Comparison of ENCODE assay signal across 16 cellular contexts in the genomic region with DNA sequence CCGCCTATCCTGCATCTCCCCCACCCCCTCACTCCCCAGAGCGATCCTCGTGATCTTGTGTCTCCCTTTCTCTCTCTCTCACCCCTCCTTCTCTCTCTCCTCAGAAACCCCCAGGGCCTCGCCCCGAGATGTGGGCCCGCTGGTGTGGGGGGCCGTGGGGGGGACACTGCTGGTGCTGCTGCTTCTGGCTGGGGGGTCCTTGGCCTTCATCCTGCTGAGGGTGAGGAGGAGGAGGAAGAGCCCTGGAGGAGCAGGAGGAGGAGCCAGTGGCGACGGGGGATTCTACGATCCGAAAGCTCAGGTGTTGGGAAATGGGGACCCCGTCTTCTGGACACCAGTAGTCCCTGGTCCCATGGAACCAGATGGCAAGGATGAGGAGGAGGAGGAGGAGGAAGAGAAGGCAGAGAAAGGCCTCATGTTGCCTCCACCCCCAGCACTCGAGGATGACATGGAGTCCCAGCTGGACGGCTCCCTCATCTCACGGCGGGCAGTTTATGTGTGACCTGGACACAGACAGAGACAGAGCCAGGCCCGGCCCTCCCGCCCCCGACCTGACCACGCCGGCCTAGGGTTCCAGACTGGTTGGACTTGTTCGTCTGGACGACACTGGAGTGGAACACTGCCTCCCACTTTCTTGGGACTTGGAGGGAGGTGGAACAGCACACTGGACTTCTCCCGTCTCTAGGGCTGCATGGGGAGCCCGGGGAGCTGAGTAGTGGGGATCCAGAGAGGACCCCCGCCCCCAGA. TPM values are rescaled to one million over a fixed set of nuclear protein-coding genes. Genes with fewer than 3 reads are reported as not detected.
DNase-seq lines count a peak whose midpoint lies in the region; FAIRE-seq and TF ChIP-seq lines count a peak whose summit lies in the region.
"Had no signal": no experiment of that assay in that cellular context is flagged by ENCODE, and none has a peak within 500 bp of the region (broad histone marks: within the 10 kb centered on the region; RNA-seq: fewer than 3 reads in every experiment).

No MANE protein-coding gene starts in this region.

- H3K27ac ChIP-seq in astrocyte (ENCODE audit: low read depth, low read length), result no peak overlapping the region

- H3K27me3 ChIP-seq in H7 (ENCODE audit: control insufficient read depth, insufficient read depth, low read length) (no peaks in the 10 kb centered on the region), astrocyte (ENCODE audit: insufficient read depth, low read length) (no peaks in the 10 kb centered on the region)

- H3K4me1 ChIP-seq in astrocyte (ENCODE audit: insufficient read depth, low read length), result peaks cover 33% of the 10 kb centered on the region

- DNase-seq in H7, result peak; percentile 65
- DNase-seq in astrocyte (ENCODE audit: low read depth), result no peak
- DNase-seq in nephron progenitor cell, result no peak
- DNase-seq in activated T-cell treated with anti-CD3 and anti-CD28 coated beads for 4 hours, result no peak
- DNase-seq in iPS-NIHi7 (ENCODE audit: extremely low spot score), result no peak
- no peak for DNase-seq in COLO829 (ENCODE audit: low spot score)
- DNase-seq: activated CD8-positive, alpha-beta memory T cell treated with anti-CD3 and anti-CD28 coated beads for 24 hours; head of caudate nucleus; NCI-H1694; NCI-H2227 treated with DMSO at 0.1 percent for 48 hours; NCI-H774; retina; stimulated activated CD8-positive, alpha-beta memory T cell treated with anti-CD3 and anti-CD28 coated beads, Interleukin-4, amount 100 ng/mL, for 48 hours; substantia nigra had no signal

- no peak overlapping the region for H2AFZ ChIP-seq in astrocyte (ENCODE audit: low read depth, low read length)

- H3K4me2 ChIP-seq in astrocyte (ENCODE audit: low read length), result no peak overlapping the region

- H3K4me1 Mint-ChIP-seq in astrocyte (ENCODE audit: low read depth, unreplicated experiment), result peaks cover 33% of the 10 kb centered on the region
- H3K4me1 Mint-ChIP-seq in nephron progenitor cell, result peaks cover 42% of the 10 kb centered on the region

- no peaks in the 10 kb centered on the region for H3K27me3 Mint-ChIP-seq in astrocyte (ENCODE audit: low read depth, unreplicated experiment)
- H3K27me3 Mint-ChIP-seq in nephron progenitor cell (ENCODE audit: low read depth, poor library complexity), result peaks cover 4% of the 10 kb centered on the region
- H3K27me3 Mint-ChIP-seq: activated naive CD8-positive, alpha-beta T cell had no signal

- no peak for TF ChIP-seq CTCF in astrocyte (IDR thresholded peaks at IDR 0.05; ENCODE audit: insufficient read depth, low read depth, low read length)
- TF ChIP-seq CTCF in nephron progenitor cell (IDR thresholded peaks at IDR 0.05), result no peak

- peaks cover 37% of the 10 kb centered on the region for H4K20me1 ChIP-seq in astrocyte (ENCODE audit: insufficient read depth, low read length)

- H3K36me3 ChIP-seq in H7 (replicated peaks; ENCODE audit: control insufficient read depth, insufficient read depth, low read length) (peaks cover 40% of the 10 kb centered on the region), astrocyte (ENCODE audit: insufficient read depth, low read length) (peaks cover 25% of the 10 kb centered on the region)

- no peak for FAIRE-seq in astrocyte (lab: Jason Lieb, UNC)

- H3K9ac ChIP-seq in astrocyte (ENCODE audit: low read length), result no peak overlapping the region

- peaks cover 2% of the 10 kb centered on the region for H3K9me3 Mint-ChIP-seq in astrocyte (ENCODE audit: unreplicated experiment)
- no peaks in the 10 kb centered on the region for H3K9me3 Mint-ChIP-seq in nephron progenitor cell

- peak overlapping the region; percentile 40 for H3K4me3 Mint-ChIP-seq in astrocyte (ENCODE audit: unreplicated experiment)
- no peak overlapping the region for H3K4me3 Mint-ChIP-seq in nephron progenitor cell
- H3K4me3 Mint-ChIP-seq: activated naive CD8-positive, alpha-beta T cell had no signal

- peaks cover 26% of the 10 kb centered on the region for H3K36me3 Mint-ChIP-seq in astrocyte (ENCODE audit: low read depth, unreplicated experiment)
- peaks cover 39% of the 10 kb centered on the region for H3K36me3 Mint-ChIP-seq in nephron progenitor cell (ENCODE audit: low read depth)
- H3K36me3 Mint-ChIP-seq: activated naive CD8-positive, alpha-beta T cell had no signal

- peak overlapping the region; percentile 77 for H3K27ac Mint-ChIP-seq in astrocyte (ENCODE audit: unreplicated experiment)
- H3K27ac Mint-ChIP-seq in nephron progenitor cell, result peak overlapping the region; percentile 87
- H3K27ac Mint-ChIP-seq: activated naive CD8-positive, alpha-beta T cell had no signal

- H3K9me3 ChIP-seq in astrocyte (ENCODE audit: insufficient read depth, low read depth, low read length), result no peaks in the 10 kb centered on the region

- H3K4me3 ChIP-seq in H7 (ENCODE audit: insufficient read depth, low read depth, low read length), result no peak overlapping the region
- no peak overlapping the region for H3K4me3 ChIP-seq in astrocyte (ENCODE audit: insufficient read depth, low read depth, low read length)

- peaks cover 7% of the 10 kb centered on the region for H3K79me2 ChIP-seq in astrocyte (ENCODE audit: insufficient read depth, low read length)

RNA-seq across cellular contexts. Expression of a gene that starts 12.8 kb away (rescaled TPM):
- total RNA-seq in H7 (2014; rRNA removed; shearing (Covaris generic)), result 160 and 204 TPM in 2 replicates
- 93.4 and 107 TPM in 2 replicates for total RNA-seq in astrocyte

RNA-seq across cellular contexts. Expression of a gene that starts 27.3 kb away (rescaled TPM):
- total RNA-seq in H7 (2014; rRNA removed; shearing (Covaris generic)), result 826 and 994 TPM in 2 replicates
- total RNA-seq in astrocyte, result 655 and 663 TPM in 2 replicates

RNA-seq across cellular contexts. Expression of a gene that starts 32.2 kb away (rescaled TPM):
- total RNA-seq in H7 (2014; rRNA removed; shearing (Covaris generic)), result 152 and 207 TPM in 2 replicates
- 297 and 302 TPM in 2 replicates for total RNA-seq in astrocyte
- total RNA-seq: T-helper 2 cell treated with Interferon-gamma antibody and Interleukin-4, amounts not matched to agents 100 ng/mL and 5 ng/mL, for 36 hours had no signal

RNA-seq across cellular contexts. Expression of a gene that starts 36.1 kb away (rescaled TPM):
- 65.6 and 139 TPM in 2 replicates for total RNA-seq in H7 (2014; rRNA removed; shearing (Covaris generic))
- total RNA-seq in astrocyte, result 2.2 and 2.4 TPM in 2 replicates
- total RNA-seq: T-helper 2 cell treated with Interferon-gamma antibody and Interleukin-4, amounts not matched to agents 100 ng/mL and 5 ng/mL, for 36 hours had no signal
